Comparison of ENCODE assay signal across 11 cellular contexts in genomic region chr10:93711891-93712290, GRCh38. TPM values are rescaled to one million over a fixed set of nuclear protein-coding genes. Genes with fewer than 3 reads are reported as not detected.
"Had no signal": no experiment of that assay in that cellular context is flagged by ENCODE, and none has a peak within 500 bp of the region (broad histone marks: within the 10 kb centered on the region; RNA-seq: fewer than 3 reads in every experiment).

No MANE protein-coding gene starts in this region.

- H3K4me3 ChIP-seq: spleen, stomach, thoracic aorta had no signal

- DNase-seq: activated CD4-positive, alpha-beta T cell treated with anti-CD3 and anti-CD28 coated beads, Interleukin-2, amount 10 ng/mL, durations not matched to agents 7 days and 5 days; activated CD4-positive, CD25-positive, alpha-beta regulatory T cell; activated CD8-positive, alpha-beta memory T cell treated with anti-CD3 and anti-CD28 coated beads for 24 hours; activated gamma-delta T cell treated with Interleukin-2 at 50 U/mL for 16 hours; spleen; stomach; T-helper 17 cell had no signal

- H3K27ac ChIP-seq: spleen, stomach, thoracic aorta had no signal

- H3K27me3 ChIP-seq: spleen, stomach had no signal

- H3K36me3 ChIP-seq: spleen, stomach, thoracic aorta had no signal

- H3K9me3 ChIP-seq: spleen, stomach, thoracic aorta had no signal

- H3K4me1 ChIP-seq: stomach had no signal

RNA-seq across cellular contexts. Expression of gene LGI1, which starts 45.8 kb away (rescaled TPM):
- total RNA-seq: activated CD4-positive, alpha-beta T cell treated with anti-CD3 and anti-CD28 coated beads, Interleukin-2, amount 10 ng/mL, durations not matched to agents 7 days and 5 days; dermis microvascular lymphatic vessel endothelial cell; epithelial cell of proximal tubule; fibroblast of villous mesenchyme; spleen; T-helper 17 cell had no signal
